In the genomic region with DNA sequence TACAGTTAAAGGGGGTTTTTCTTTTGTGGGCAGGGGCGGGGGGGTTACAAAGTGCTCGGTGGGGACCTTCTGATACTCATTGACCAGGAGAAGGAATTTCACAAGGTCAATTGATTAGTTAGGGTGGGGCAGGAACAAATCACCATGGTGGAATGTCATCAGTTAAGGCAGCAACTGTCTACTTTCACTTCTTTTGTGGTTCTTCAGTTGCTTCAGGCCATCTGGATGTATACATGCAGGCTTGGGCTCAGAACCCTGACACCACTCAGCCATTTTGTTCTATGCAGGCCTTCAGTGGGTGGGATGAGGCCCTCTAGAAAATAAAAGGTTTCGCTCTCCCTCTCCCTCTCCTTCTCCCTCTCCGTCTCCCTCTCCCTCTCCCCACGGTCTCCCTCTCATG, we compare ENCODE assay signal across 38 cellular contexts. TPM values are rescaled to one million over a fixed set of nuclear protein-coding genes. Genes with fewer than 3 reads are reported as not detected.
"Had no signal": no experiment of that assay in that cellular context is flagged by ENCODE, and none has a peak within 500 bp of the region (broad histone marks: within the 10 kb centered on the region; RNA-seq: fewer than 3 reads in every experiment).

No MANE protein-coding gene starts in this region.

- H3K27ac Mint-ChIP-seq: activated B cell treated with CpG ODN at 0.5 μM for 24 hours; activated CD4-positive, alpha-beta memory T cell treated with anti-CD3 and anti-CD28 coated beads for 36 hours; activated CD4-positive, alpha-beta T cell treated with anti-CD3 and anti-CD28 coated beads, Interleukin-2, amount 10 ng/mL, durations not matched to agents 24 days and 14 days; activated CD8-positive, alpha-beta T cell treated with anti-CD3 and anti-CD28 coated beads for 36 hours; activated naive CD4-positive, alpha-beta T cell treated with anti-CD3 and anti-CD28 coated beads, Interleukin-2, amount 10 ng/mL, durations not matched to agents 7 days and 5 days; activated naive CD4-positive, alpha-beta T cell treated with anti-CD3 and anti-CD28 coated beads, Interleukin-2, amount 50 U/mL, for 24 hours; activated naive CD8-positive, alpha-beta T cell; activated naive CD8-positive, alpha-beta T cell treated with anti-CD3 and anti-CD28 coated beads, Interleukin-2, amount 10 ng/mL, durations not matched to agents 7 days and 5 days; activated naive CD8-positive, alpha-beta T cell treated with anti-CD3 and anti-CD28 coated beads, Interleukin-2, amount 50 U/mL, for 24 hours; activated T-cell treated with anti-CD3 and anti-CD28 coated beads, Interleukin-2, amount 50 U/mL, for 72 hours; activated T-helper 1 cell treated with anti-CD3 and anti-CD28 coated beads, Interleukin-12 subunit alpha, Interleukin-12 subunit beta, Interleukin-2, Interleukin-4 antibody, amounts not matched to agents 30 ng/mL and 10 ng/mL and 1 ng/mL, durations not matched to agents 14 hours and 24 hours and 36 hours; activated T-helper 2 cell treated with anti-CD3 and anti-CD28 coated beads, Interferon-gamma antibody, Interleukin-2, Interleukin-4, amounts not matched to agents 10 μg/mL and 5 μg/mL and 100 μg/mL, durations not matched to agents 14 hours and 24 hours and 36 hours; brain; T-helper 1 cell treated with Interleukin-12 subunit alpha and Interleukin-12 subunit beta and Interleukin-4 antibody, amounts not matched to agents 30 μg/mL and 1 μg/mL, for 36 hours; T-helper 2 cell treated with Interferon-gamma antibody and Interleukin-4, amounts not matched to agents 5 μg/mL and 100 μg/mL, for 36 hours had no signal

- H3K9me3 Mint-ChIP-seq: activated CD4-positive, alpha-beta memory T cell treated with anti-CD3 and anti-CD28 coated beads for 36 hours; activated CD8-positive, alpha-beta T cell treated with anti-CD3 and anti-CD28 coated beads for 36 hours; activated naive CD4-positive, alpha-beta T cell treated with anti-CD3 and anti-CD28 coated beads, Interleukin-2, amount 50 U/mL, for 24 hours; activated naive CD8-positive, alpha-beta T cell treated with anti-CD3 and anti-CD28 coated beads, Interleukin-2, amount 50 U/mL, for 24 hours had no signal

- H3K9me3 ChIP-seq: ascending aorta had no signal

- H3K27me3 Mint-ChIP-seq: brain had no signal

- H3K4me3 Mint-ChIP-seq: activated B cell treated with CpG ODN at 0.5 μM for 24 hours; activated CD4-positive, alpha-beta memory T cell treated with anti-CD3 and anti-CD28 coated beads for 36 hours; activated CD4-positive, alpha-beta T cell treated with anti-CD3 and anti-CD28 coated beads, Interleukin-2, amount 10 ng/mL, durations not matched to agents 24 days and 14 days; activated CD8-positive, alpha-beta T cell treated with anti-CD3 and anti-CD28 coated beads for 36 hours; activated naive CD4-positive, alpha-beta T cell treated with anti-CD3 and anti-CD28 coated beads, Interleukin-2, amount 10 ng/mL, durations not matched to agents 7 days and 5 days; activated naive CD4-positive, alpha-beta T cell treated with anti-CD3 and anti-CD28 coated beads, Interleukin-2, amount 50 U/mL, for 24 hours; activated naive CD8-positive, alpha-beta T cell; activated naive CD8-positive, alpha-beta T cell treated with anti-CD3 and anti-CD28 coated beads, Interleukin-2, amount 10 ng/mL, durations not matched to agents 7 days and 5 days; activated naive CD8-positive, alpha-beta T cell treated with anti-CD3 and anti-CD28 coated beads, Interleukin-2, amount 50 U/mL, for 24 hours; activated T-cell treated with anti-CD3 and anti-CD28 coated beads, Interleukin-2, amount 50 U/mL, for 4 hours; activated T-cell treated with anti-CD3 and anti-CD28 coated beads, Interleukin-2, amount 50 U/mL, for 72 hours; activated T-helper 1 cell treated with anti-CD3 and anti-CD28 coated beads, Interleukin-12 subunit alpha, Interleukin-12 subunit beta, Interleukin-2, Interleukin-4 antibody, amounts not matched to agents 30 ng/mL and 10 ng/mL and 1 ng/mL, durations not matched to agents 14 hours and 24 hours and 36 hours; brain; central memory CD8-positive, alpha-beta T cell; T-helper 1 cell treated with Interleukin-12 subunit alpha and Interleukin-12 subunit beta and Interleukin-4 antibody, amounts not matched to agents 30 μg/mL and 1 μg/mL, for 36 hours; T-helper 2 cell treated with Interferon-gamma antibody and Interleukin-4, amounts not matched to agents 5 μg/mL and 100 μg/mL, for 36 hours had no signal

- FAIRE-seq: bronchial epithelial cell, TTC549 had no signal

- H3K36me3 ChIP-seq: ascending aorta, cardiac muscle cell had no signal

- DNase-seq: activated B cell treated with CpG ODN at 0.5 μM for 24 hours; activated CD4-positive, alpha-beta memory T cell treated with anti-CD3 and anti-CD28 coated beads for 36 hours; activated CD4-positive, alpha-beta T cell treated with anti-CD3 and anti-CD28 coated beads for 4 hours; activated CD4-positive, alpha-beta T cell treated with anti-CD3 and anti-CD28 coated beads, Interleukin-2, amount 10 ng/mL, durations not matched to agents 24 days and 14 days; activated CD4-positive, alpha-beta T cell treated with anti-CD3 and anti-CD28 coated beads, Interleukin-2, amount 50 U/mL, for 1 hour; activated CD4-positive, alpha-beta T cell treated with anti-CD3 and anti-CD28 coated beads, Interleukin-2, amount 50 U/mL, for 4 hours; activated CD4-positive, CD25-positive, alpha-beta regulatory T cell treated with anti-CD3 and anti-CD28 coated beads, Interleukin-2, amount 50 U/mL, for 72 hours; activated CD8-positive, alpha-beta T cell treated with anti-CD3 and anti-CD28 coated beads for 36 hours; activated gamma-delta T cell; activated naive CD4-positive, alpha-beta T cell treated with anti-CD3 and anti-CD28 coated beads, Interleukin-2, amount 10 ng/mL, durations not matched to agents 7 days and 5 days; activated naive CD4-positive, alpha-beta T cell treated with Interleukin-2 at 50 U/mL for 16 hours; activated naive CD8-positive, alpha-beta T cell treated with anti-CD3 and anti-CD28 coated beads, Interleukin-2, amount 10 ng/mL, durations not matched to agents 7 days and 5 days; activated naive CD8-positive, alpha-beta T cell treated with anti-CD3 and anti-CD28 coated beads, Interleukin-2, amount 50 U/mL, for 24 hours; activated T-cell treated with anti-CD3 and anti-CD28 coated beads for 4 hours; activated T-cell treated with anti-CD3 and anti-CD28 coated beads, Interleukin-2, amount 50 U/mL, for 1 hour; activated T-cell treated with anti-CD3 and anti-CD28 coated beads, Interleukin-2, amount 50 U/mL, for 4 hours; activated T-cell treated with anti-CD3 and anti-CD28 coated beads, Interleukin-2, amount 50 U/mL, for 72 hours; amygdala; anterior cingulate cortex; caudate nucleus; cerebellar nuclear complex; T-helper 1 cell; T-helper 2 cell; T-helper 9 cell had no signal

- H3K27ac ChIP-seq: ascending aorta, cardiac muscle cell, VCaP had no signal

- H3K4me1 Mint-ChIP-seq: activated B cell treated with CpG ODN at 0.5 μM for 24 hours; activated CD4-positive, alpha-beta T cell treated with anti-CD3 and anti-CD28 coated beads, Interleukin-2, amount 10 ng/mL, durations not matched to agents 24 days and 14 days; activated naive CD4-positive, alpha-beta T cell treated with anti-CD3 and anti-CD28 coated beads, Interleukin-2, amount 10 ng/mL, durations not matched to agents 7 days and 5 days; activated naive CD4-positive, alpha-beta T cell treated with anti-CD3 and anti-CD28 coated beads, Interleukin-2, amount 50 U/mL, for 24 hours; activated naive CD8-positive, alpha-beta T cell treated with anti-CD3 and anti-CD28 coated beads, Interleukin-2, amount 10 ng/mL, durations not matched to agents 7 days and 5 days; activated naive CD8-positive, alpha-beta T cell treated with anti-CD3 and anti-CD28 coated beads, Interleukin-2, amount 50 U/mL, for 24 hours; central memory CD8-positive, alpha-beta T cell had no signal

- H3K27me3 ChIP-seq: ascending aorta, cardiac muscle cell had no signal

- H3K36me3 Mint-ChIP-seq: activated CD4-positive, alpha-beta memory T cell treated with anti-CD3 and anti-CD28 coated beads for 36 hours; activated naive CD4-positive, alpha-beta T cell treated with anti-CD3 and anti-CD28 coated beads, Interleukin-2, amount 50 U/mL, for 24 hours; activated naive CD8-positive, alpha-beta T cell had no signal

- H3K4me1 ChIP-seq: ascending aorta had no signal

- H3K4me3 ChIP-seq: ascending aorta, cardiac muscle cell had no signal

- ATAC-seq: activated CD8-positive, alpha-beta T cell treated with anti-CD3 and anti-CD28 coated beads for 36 hours; activated naive CD8-positive, alpha-beta T cell treated with anti-CD3 and anti-CD28 coated beads, Interleukin-2, amount 50 U/mL, for 24 hours; activated T-cell treated with anti-CD3 and anti-CD28 coated beads, Interleukin-2, amount 50 U/mL, for 4 hours; activated T-cell treated with anti-CD3 and anti-CD28 coated beads, Interleukin-2, amount 50 U/mL, for 72 hours had no signal

RNA-seq across cellular contexts. Expression of a gene that starts 29.6 kb away (rescaled TPM):
- total RNA-seq: bronchial epithelial cell, chondrocyte had no signal

RNA-seq across cellular contexts. Expression of a gene that starts 29.7 kb away (rescaled TPM):
- total RNA-seq: ascending aorta, bronchial epithelial cell, chondrocyte had no signal
